ENCODE assay signal across 1 cellular context in the genomic region with DNA sequence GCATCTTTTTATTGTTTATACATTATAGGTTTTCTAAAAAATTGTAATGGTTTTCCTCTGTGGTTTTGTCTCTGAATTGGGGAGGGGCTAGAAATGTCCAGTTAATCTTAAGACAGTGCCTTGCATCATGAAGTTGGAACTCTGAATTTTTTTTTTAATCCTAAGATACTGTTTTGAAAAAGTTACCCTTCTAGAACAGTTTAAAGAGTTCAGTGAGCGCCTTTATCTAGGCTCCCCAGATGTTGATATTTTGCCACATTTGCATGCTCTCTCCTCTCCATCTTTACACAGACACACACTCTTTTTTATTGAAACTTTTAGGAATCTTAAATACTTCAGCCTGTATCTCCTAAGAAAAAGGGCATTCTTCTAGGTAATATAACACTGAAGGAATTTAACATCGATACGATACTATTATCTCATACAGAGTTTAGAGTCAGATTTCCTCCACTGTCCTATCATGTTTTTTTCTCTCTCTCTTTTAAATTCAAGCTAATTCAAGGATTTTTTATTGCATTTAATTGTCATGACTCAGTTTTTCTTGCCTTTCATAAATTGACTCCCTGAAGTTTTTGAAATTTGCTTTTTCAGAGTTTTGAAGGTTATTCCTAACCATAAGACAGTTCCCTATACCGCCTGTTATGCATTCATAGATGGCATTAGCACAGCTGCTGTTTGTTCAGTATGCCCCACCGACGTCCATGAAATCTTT.
TF ChIP-seq lines count a peak whose summit lies in the region.

No MANE protein-coding gene starts in this region.

TF ChIP-seq in K562, 482 proteins besides CTCF, POLR2A, EP300 and RAD21 (continued from another document):
- TF ChIP-seq, protein P1, sequence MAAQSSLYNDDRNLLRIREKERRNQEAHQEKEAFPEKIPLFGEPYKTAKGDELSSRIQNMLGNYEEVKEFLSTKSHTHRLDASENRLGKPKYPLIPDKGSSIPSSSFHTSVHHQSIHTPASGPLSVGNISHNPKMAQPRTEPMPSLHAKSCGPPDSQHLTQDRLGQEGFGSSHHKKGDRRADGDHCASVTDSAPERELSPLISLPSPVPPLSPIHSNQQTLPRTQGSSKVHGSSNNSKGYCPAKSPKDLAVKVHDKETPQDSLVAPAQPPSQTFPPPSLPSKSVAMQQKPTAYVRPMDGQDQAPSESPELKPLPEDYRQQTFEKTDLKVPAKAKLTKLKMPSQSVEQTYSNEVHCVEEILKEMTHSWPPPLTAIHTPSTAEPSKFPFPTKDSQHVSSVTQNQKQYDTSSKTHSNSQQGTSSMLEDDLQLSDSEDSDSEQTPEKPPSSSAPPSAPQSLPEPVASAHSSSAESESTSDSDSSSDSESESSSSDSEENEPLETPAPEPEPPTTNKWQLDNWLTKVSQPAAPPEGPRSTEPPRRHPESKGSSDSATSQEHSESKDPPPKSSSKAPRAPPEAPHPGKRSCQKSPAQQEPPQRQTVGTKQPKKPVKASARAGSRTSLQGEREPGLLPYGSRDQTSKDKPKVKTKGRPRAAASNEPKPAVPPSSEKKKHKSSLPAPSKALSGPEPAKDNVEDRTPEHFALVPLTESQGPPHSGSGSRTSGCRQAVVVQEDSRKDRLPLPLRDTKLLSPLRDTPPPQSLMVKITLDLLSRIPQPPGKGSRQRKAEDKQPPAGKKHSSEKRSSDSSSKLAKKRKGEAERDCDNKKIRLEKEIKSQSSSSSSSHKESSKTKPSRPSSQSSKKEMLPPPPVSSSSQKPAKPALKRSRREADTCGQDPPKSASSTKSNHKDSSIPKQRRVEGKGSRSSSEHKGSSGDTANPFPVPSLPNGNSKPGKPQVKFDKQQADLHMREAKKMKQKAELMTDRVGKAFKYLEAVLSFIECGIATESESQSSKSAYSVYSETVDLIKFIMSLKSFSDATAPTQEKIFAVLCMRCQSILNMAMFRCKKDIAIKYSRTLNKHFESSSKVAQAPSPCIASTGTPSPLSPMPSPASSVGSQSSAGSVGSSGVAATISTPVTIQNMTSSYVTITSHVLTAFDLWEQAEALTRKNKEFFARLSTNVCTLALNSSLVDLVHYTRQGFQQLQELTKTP (IDR thresholded peaks at IDR 0.05; ENCODE audit: low read depth in 1 of 2, partially characterized antibody in 2 of 2) = peak in 1 of 2 experiments; percentile 19
- peak; percentile 73 for TF ChIP-seq NCOR1 (IDR thresholded peaks at IDR 0.05)
- TF ChIP-seq ZFX (CRISPR knock-in tag; IDR thresholded peaks at IDR 0.05) = no peak
- TF ChIP-seq MYBL2 (IDR thresholded peaks at IDR 0.05; ENCODE audit: low read depth) = peak; percentile 14; the same call in 1 of the 2 replicates
- no peak for TF ChIP-seq MYBL2 (CRISPR knock-in tag; IDR thresholded peaks at IDR 0.05; ENCODE audit: borderline replicate concordance)
- peak; percentile 89 for TF ChIP-seq SMARCA4 (IDR thresholded peaks at IDR 0.05)
- TF ChIP-seq ZNF830 (CRISPR knock-in tag; IDR thresholded peaks at IDR 0.05) = no peak
- TF ChIP-seq, protein P2, sequence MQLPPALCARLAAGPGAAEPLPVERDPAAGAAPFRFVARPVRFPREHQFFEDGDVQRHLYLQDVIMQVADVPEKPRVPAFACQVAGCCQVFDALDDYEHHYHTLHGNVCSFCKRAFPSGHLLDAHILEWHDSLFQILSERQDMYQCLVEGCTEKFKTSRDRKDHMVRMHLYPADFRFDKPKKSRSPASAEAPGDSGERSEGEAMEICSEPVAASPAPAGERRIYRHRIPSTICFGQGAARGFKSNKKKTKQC (CRISPR knock-in tag; IDR thresholded peaks at IDR 0.05) = no peak
- TF ChIP-seq SMARCC2 (IDR thresholded peaks at IDR 0.05; ENCODE audit: low read depth) = peak; percentile 30; the same call in 1 of the 2 replicates
- peak; percentile 73; the same call in 1 of the 2 replicates for TF ChIP-seq FOXM1 (IDR thresholded peaks at IDR 0.05; ENCODE audit: low read depth)
- no peak for TF ChIP-seq FOXM1 (CRISPR knock-in tag; IDR thresholded peaks at IDR 0.05; ENCODE audit: low read depth)
- peak; percentile 84 for TF ChIP-seq TEAD4 (IDR thresholded peaks at IDR 0.05; ENCODE audit: low read length)
- no peak for TF ChIP-seq TEAD4 (CRISPR knock-in tag; IDR thresholded peaks at IDR 0.05; ENCODE audit: borderline replicate concordance)
- peak; percentile 90 for TF ChIP-seq TCF3 (CRISPR knock-in tag; IDR thresholded peaks at IDR 0.05)
- peak in 1 of 2 experiments; percentile 36; a peak in 1 of 3 replicates for TF ChIP-seq CBX3 (IDR thresholded peaks at IDR 0.05; ENCODE audit: borderline replicate concordance in 1 of 2, low read length in 2 of 2)
- TF ChIP-seq NCOA4 (IDR thresholded peaks at IDR 0.05; ENCODE audit: partially characterized antibody) = no peak
- TF ChIP-seq GATA2 (CRISPR knock-in tag; IDR thresholded peaks at IDR 0.05) = peak; percentile 47; the same call in 1 of the 2 replicates
- TF ChIP-seq ZNF384 (IDR thresholded peaks at IDR 0.05; ENCODE audit: low read depth, low read length) = peak; percentile 85
- 0 out of 2 replicates have a peak, but pooled peaks have one; percentile 30 for TF ChIP-seq BRD4 (IDR thresholded peaks at IDR 0.05)
- TF ChIP-seq, protein P3, sequence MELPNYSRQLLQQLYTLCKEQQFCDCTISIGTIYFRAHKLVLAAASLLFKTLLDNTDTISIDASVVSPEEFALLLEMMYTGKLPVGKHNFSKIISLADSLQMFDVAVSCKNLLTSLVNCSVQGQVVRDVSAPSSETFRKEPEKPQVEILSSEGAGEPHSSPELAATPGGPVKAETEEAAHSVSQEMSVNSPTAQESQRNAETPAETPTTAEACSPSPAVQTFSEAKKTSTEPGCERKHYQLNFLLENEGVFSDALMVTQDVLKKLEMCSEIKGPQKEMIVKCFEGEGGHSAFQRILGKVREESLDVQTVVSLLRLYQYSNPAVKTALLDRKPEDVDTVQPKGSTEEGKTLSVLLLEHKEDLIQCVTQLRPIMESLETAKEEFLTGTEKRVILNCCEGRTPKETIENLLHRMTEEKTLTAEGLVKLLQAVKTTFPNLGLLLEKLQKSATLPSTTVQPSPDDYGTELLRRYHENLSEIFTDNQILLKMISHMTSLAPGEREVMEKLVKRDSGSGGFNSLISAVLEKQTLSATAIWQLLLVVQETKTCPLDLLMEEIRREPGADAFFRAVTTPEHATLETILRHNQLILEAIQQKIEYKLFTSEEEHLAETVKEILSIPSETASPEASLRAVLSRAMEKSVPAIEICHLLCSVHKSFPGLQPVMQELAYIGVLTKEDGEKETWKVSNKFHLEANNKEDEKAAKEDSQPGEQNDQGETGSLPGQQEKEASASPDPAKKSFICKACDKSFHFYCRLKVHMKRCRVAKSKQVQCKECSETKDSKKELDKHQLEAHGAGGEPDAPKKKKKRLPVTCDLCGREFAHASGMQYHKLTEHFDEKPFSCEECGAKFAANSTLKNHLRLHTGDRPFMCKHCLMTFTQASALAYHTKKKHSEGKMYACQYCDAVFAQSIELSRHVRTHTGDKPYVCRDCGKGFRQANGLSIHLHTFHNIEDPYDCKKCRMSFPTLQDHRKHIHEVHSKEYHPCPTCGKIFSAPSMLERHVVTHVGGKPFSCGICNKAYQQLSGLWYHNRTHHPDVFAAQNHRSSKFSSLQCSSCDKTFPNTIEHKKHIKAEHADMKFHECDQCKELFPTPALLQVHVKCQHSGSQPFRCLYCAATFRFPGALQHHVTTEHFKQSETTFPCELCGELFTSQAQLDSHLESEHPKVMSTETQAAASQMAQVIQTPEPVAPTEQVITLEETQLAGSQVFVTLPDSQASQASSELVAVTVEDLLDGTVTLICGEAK (IDR thresholded peaks at IDR 0.05) = no peak
- TF ChIP-seq, protein P3 (CRISPR knock-in tag; IDR thresholded peaks at IDR 0.05) = no peak
- TF ChIP-seq, protein P4, sequence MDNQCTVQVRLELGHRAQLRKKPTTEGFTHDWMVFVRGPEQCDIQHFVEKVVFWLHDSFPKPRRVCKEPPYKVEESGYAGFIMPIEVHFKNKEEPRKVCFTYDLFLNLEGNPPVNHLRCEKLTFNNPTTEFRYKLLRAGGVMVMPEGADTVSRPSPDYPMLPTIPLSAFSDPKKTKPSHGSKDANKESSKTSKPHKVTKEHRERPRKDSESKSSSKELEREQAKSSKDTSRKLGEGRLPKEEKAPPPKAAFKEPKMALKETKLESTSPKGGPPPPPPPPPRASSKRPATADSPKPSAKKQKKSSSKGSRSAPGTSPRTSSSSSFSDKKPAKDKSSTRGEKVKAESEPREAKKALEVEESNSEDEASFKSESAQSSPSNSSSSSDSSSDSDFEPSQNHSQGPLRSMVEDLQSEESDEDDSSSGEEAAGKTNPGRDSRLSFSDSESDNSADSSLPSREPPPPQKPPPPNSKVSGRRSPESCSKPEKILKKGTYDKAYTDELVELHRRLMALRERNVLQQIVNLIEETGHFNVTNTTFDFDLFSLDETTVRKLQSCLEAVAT (IDR thresholded peaks at IDR 0.05) = peak in 1 of 2 experiments; percentile 26; a peak in 1 of 4 replicates
- TF ChIP-seq THRAP3 (IDR thresholded peaks at IDR 0.05; ENCODE audit: borderline replicate concordance) = peak; percentile 60; the same call in 1 of the 2 replicates
- no peak for TF ChIP-seq KLF16 (IDR thresholded peaks at IDR 0.05)
- TF ChIP-seq TAF7 (tag; IDR thresholded peaks at IDR 0.05) = no peak
- TF ChIP-seq LCOR (CRISPR knock-in tag; IDR thresholded peaks at IDR 0.05) = 0 out of 2 replicates have a peak, but pooled peaks have one; percentile 28
- TF ChIP-seq JUNB (CRISPR knock-in tag; conservative IDR thresholded peaks at IDR 0.05) = no peak
- no peak for TF ChIP-seq CBX5 (IDR thresholded peaks at IDR 0.05; ENCODE audit: borderline replicate concordance, low read depth)
- TF ChIP-seq HDAC3 (IDR thresholded peaks at IDR 0.05; ENCODE audit: borderline replicate concordance, partially characterized antibody) = peak; percentile 56
- no peak for TF ChIP-seq ZNF707 (CRISPR knock-in tag; conservative IDR thresholded peaks at IDR 0.05)
- TF ChIP-seq DPF2 (IDR thresholded peaks at IDR 0.05) = peak; percentile 93
- TF ChIP-seq STAT5A (IDR thresholded peaks at IDR 0.05; ENCODE audit: borderline replicate concordance, low read length) = peak; percentile 41; the same call in 1 of the 2 replicates
- no peak for TF ChIP-seq HEY1 (CRISPR knock-in tag; IDR thresholded peaks at IDR 0.05; ENCODE audit: borderline replicate concordance)
- TF ChIP-seq JUND (IDR thresholded peaks at IDR 0.05; ENCODE audit: borderline replicate concordance, low read depth, low read length) = no peak
- TF ChIP-seq JUND (tag; IDR thresholded peaks at IDR 0.05; ENCODE audit: borderline replicate concordance, low read depth, low read length) = 0 out of 3 replicates have a peak, but pooled peaks have one; percentile 47
- no peak for TF ChIP-seq PHTF2 (CRISPR knock-in tag; IDR thresholded peaks at IDR 0.05)
- TF ChIP-seq ZNF197 (CRISPR knock-in tag; IDR thresholded peaks at IDR 0.05; ENCODE audit: low read depth) = 0 out of 2 replicates have a peak, but pooled peaks have one; percentile 14
- peak in 1 of 2 experiments; percentile 50; a peak in 1 of 4 replicates for TF ChIP-seq FOXK2 (conservative IDR thresholded peaks at IDR 0.05 in 1 of 2, IDR thresholded peaks at IDR 0.05 in 1 of 2; ENCODE audit: low read depth in 2 of 2)
- TF ChIP-seq LEF1 (IDR thresholded peaks at IDR 0.05) = peak; percentile 77; the same call in 1 of the 2 replicates
- peak; percentile 42 for TF ChIP-seq CEBPB (tag; IDR thresholded peaks at IDR 0.05)
- TF ChIP-seq, protein P5, sequence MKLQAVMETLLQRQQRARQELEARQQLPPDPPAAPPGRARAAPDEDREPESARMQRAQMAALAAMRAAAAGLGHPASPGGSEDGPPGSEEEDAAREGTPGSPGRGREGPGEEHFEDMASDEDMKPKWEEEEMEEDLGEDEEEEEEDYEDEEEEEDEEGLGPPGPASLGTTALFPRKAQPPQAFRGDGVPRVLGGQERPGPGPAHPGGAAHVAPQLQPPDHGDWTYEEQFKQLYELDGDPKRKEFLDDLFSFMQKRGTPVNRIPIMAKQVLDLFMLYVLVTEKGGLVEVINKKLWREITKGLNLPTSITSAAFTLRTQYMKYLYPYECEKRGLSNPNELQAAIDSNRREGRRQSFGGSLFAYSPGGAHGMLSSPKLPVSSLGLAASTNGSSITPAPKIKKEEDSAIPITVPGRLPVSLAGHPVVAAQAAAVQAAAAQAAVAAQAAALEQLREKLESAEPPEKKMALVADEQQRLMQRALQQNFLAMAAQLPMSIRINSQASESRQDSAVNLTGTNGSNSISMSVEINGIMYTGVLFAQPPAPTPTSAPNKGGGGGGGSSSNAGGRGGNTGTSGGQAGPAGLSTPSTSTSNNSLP (IDR thresholded peaks at IDR 0.05; ENCODE audit: borderline replicate concordance, low read depth, low read length) = peak; percentile 94
- TF ChIP-seq ELF1 (tag; IDR thresholded peaks at IDR 0.05) = peak; percentile 26; the same call in 1 of the 2 replicates
- peak; percentile 44 for TF ChIP-seq HDAC2 (IDR thresholded peaks at IDR 0.05)
- TF ChIP-seq ZNF584 (CRISPR knock-in tag; IDR thresholded peaks at IDR 0.05; ENCODE audit: low read depth) = 0 out of 2 replicates have a peak, but pooled peaks have one; percentile 23
- TF ChIP-seq CBFA2T3 (IDR thresholded peaks at IDR 0.05) = peak; percentile 78
- peak; percentile 69 for TF ChIP-seq PML (IDR thresholded peaks at IDR 0.05; ENCODE audit: low read length)
- TF ChIP-seq HOXB6 (CRISPR knock-in tag; IDR thresholded peaks at IDR 0.05; ENCODE audit: borderline replicate concordance) = no peak
- no peak for TF ChIP-seq CREBBP (IDR thresholded peaks at IDR 0.05; ENCODE audit: low read depth, low read length)
- no peak for TF ChIP-seq CHD4 (IDR thresholded peaks at IDR 0.05; ENCODE audit: insufficient read depth, insufficient replicate concordance, low read depth, low read length, poor library complexity, severe bottlenecking)
